ENCODE assay signal across 20 cellular contexts in genomic region chr5:180336234-180337020, GRCh38.
"Had no signal": no experiment of that assay in that cellular context is flagged by ENCODE, and none has a peak within 500 bp of the region (broad histone marks: within the 10 kb centered on the region; RNA-seq: fewer than 3 reads in every experiment).

No MANE protein-coding gene starts in this region.

- H3K27ac Mint-ChIP-seq: endodermal cell; naive B cell; nephron progenitor cell; stimulated activated naive B cell treated with anti-CD40 and anti-IgM and Interleukin-4, amounts not matched to agents 10 μg/mL and 1 μg/mL and 100 μg/mL, for 72 hours; stimulated activated naive CD8-positive, alpha-beta T cell treated with anti-CD3 and anti-CD28 coated beads, Interleukin-15, amount 100 ng/mL, for 72 hours had no signal

- H3K9me3 Mint-ChIP-seq: naive B cell; stimulated activated naive B cell treated with anti-CD40 and anti-IgM and Interleukin-4, amounts not matched to agents 10 μg/mL and 1 μg/mL and 100 μg/mL, for 72 hours; stimulated activated naive CD8-positive, alpha-beta T cell treated with anti-CD3 and anti-CD28 coated beads, Interleukin-15, amount 100 ng/mL, for 72 hours had no signal

- H3K4me3 Mint-ChIP-seq: endodermal cell; naive B cell; nephron progenitor cell; stimulated activated naive B cell treated with anti-CD40 and anti-IgM and Interleukin-4, amounts not matched to agents 10 μg/mL and 1 μg/mL and 100 μg/mL, for 72 hours; stimulated activated naive CD8-positive, alpha-beta T cell treated with anti-CD3 and anti-CD28 coated beads, Interleukin-15, amount 100 ng/mL, for 72 hours had no signal

- H3K27ac ChIP-seq: coronary artery, foreskin keratinocyte, heart right ventricle, left lung, neutrophil, testis, tibial nerve had no signal

- H3K4me1 ChIP-seq: foreskin keratinocyte, left lung, testis had no signal

- H3K4me3 ChIP-seq: coronary artery, heart right ventricle, left lung, testis, tibial nerve had no signal

- H3K4me1 Mint-ChIP-seq: stimulated activated naive B cell treated with anti-CD40 and anti-IgM and Interleukin-4, amounts not matched to agents 10 μg/mL and 1 μg/mL and 100 μg/mL, for 72 hours; stimulated activated naive CD8-positive, alpha-beta T cell treated with anti-CD3 and anti-CD28 coated beads, Interleukin-15, amount 100 ng/mL, for 72 hours had no signal

- DNase-seq: caudate nucleus; effector CD4-positive, alpha-beta T cell; endodermal cell; erythroblast; foreskin keratinocyte; heart right ventricle; hypothalamus; mesendoderm; naive B cell; nephron progenitor cell; small intestine; stimulated activated CD4-positive, alpha-beta T cell treated with anti-CD3 and anti-CD28 coated beads, Interleukin-4, amount 100 ng/mL, for 24 hours; stimulated activated naive B cell treated with anti-CD40 and anti-IgM and Interleukin-4, amounts not matched to agents 10 μg/mL and 1 μg/mL and 100 μg/mL, for 72 hours; stimulated activated naive CD8-positive, alpha-beta T cell treated with anti-CD3 and anti-CD28 coated beads, Interleukin-15, amount 100 ng/mL, for 72 hours; testis had no signal

- H3K9me3 ChIP-seq: heart right ventricle, left lung, neutrophil, testis, tibial nerve had no signal

- H3K36me3 ChIP-seq: neutrophil had no signal

- ATAC-seq: foreskin keratinocyte; heart right ventricle; left lung; right cardiac atrium; stimulated activated naive B cell treated with anti-CD40 and anti-IgM and Interleukin-4, amounts not matched to agents 10 μg/mL and 1 μg/mL and 100 μg/mL, for 72 hours; stimulated activated naive CD8-positive, alpha-beta T cell treated with anti-CD3 and anti-CD28 coated beads, Interleukin-15, amount 100 ng/mL, for 72 hours had no signal

- H3K27me3 ChIP-seq: testis, tibial nerve had no signal

- H3K36me3 Mint-ChIP-seq: naive B cell; stimulated activated naive B cell treated with anti-CD40 and anti-IgM and Interleukin-4, amounts not matched to agents 10 μg/mL and 1 μg/mL and 100 μg/mL, for 72 hours had no signal
